1 cellular context compared by ENCODE assay signal in the genomic region with DNA sequence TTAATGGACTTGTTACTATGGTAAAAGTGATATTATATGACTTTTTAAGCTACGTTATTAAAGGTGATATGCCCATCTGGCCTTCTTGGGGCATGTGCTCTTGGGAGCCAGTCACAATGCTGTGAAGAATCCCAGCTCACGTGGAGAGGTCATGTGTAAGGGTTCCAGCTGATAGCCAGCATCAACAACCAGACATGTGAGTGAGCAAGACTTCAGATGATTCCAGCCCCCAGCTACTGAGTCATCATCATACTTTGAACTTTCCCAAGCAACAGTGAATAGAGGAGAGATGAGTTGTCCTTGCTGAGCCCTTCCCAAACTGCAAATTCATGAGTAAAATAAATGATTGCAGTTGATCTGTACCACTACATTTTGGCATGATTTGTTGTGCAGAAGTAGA.
TF ChIP-seq lines count a peak whose summit lies in the region.

No MANE protein-coding gene starts in this region.

TF ChIP-seq in HEK293, 187 proteins besides CTCF, POLR2A, EP300 and RAD21 (continued from another document):
- TF ChIP-seq, protein P1, sequence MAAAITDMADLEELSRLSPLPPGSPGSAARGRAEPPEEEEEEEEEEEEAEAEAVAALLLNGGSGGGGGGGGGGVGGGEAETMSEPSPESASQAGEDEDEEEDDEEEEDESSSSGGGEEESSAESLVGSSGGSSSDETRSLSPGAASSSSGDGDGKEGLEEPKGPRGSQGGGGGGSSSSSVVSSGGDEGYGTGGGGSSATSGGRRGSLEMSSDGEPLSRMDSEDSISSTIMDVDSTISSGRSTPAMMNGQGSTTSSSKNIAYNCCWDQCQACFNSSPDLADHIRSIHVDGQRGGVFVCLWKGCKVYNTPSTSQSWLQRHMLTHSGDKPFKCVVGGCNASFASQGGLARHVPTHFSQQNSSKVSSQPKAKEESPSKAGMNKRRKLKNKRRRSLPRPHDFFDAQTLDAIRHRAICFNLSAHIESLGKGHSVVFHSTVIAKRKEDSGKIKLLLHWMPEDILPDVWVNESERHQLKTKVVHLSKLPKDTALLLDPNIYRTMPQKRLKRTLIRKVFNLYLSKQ (tag by site-specific recombination; IDR thresholded peaks at IDR 0.05; ENCODE audit: borderline replicate concordance): no peak
- TF ChIP-seq TRIM28 (IDR thresholded peaks at IDR 0.05; ENCODE audit: borderline replicate concordance, low read length): peak; percentile 62; the same call in 1 of the 2 replicates
